ENCODE assay signal across 23 cellular contexts in genomic region chr4:159463235-159463634, GRCh38.
"Had no signal": no experiment of that assay in that cellular context is flagged by ENCODE, and none has a peak within 500 bp of the region (broad histone marks: within the 10 kb centered on the region; RNA-seq: fewer than 3 reads in every experiment).

No MANE protein-coding gene starts in this region.

- H3K36me3 ChIP-seq: sigmoid colon, thoracic aorta, upper lobe of left lung had no signal

- H3K27ac Mint-ChIP-seq: activated CD4-positive, alpha-beta T cell treated with anti-CD3 and anti-CD28 coated beads, Interleukin-2, amount 10 ng/mL, durations not matched to agents 7 days and 5 days; activated CD8-positive, alpha-beta T cell treated with anti-CD3 and anti-CD28 coated beads for 36 hours; activated naive CD4-positive, alpha-beta T cell treated with anti-CD3 and anti-CD28 coated beads, Interleukin-2, amount 50 U/mL, for 24 hours; brain; stimulated activated naive B cell treated with anti-CD40 and anti-IgM and Interleukin-4, amounts not matched to agents 10 μg/mL and 1 μg/mL and 100 μg/mL, for 72 hours had no signal

- H3K4me3 ChIP-seq: sigmoid colon, thoracic aorta, upper lobe of left lung had no signal

- H3K4me3 Mint-ChIP-seq: activated CD4-positive, alpha-beta T cell treated with anti-CD3 and anti-CD28 coated beads, Interleukin-2, amount 10 ng/mL, durations not matched to agents 7 days and 5 days; activated CD8-positive, alpha-beta T cell treated with anti-CD3 and anti-CD28 coated beads for 36 hours; activated naive CD4-positive, alpha-beta T cell treated with anti-CD3 and anti-CD28 coated beads, Interleukin-2, amount 50 U/mL, for 24 hours; brain; stimulated activated naive B cell treated with anti-CD40 and anti-IgM and Interleukin-4, amounts not matched to agents 10 μg/mL and 1 μg/mL and 100 μg/mL, for 72 hours had no signal

- H3K4me1 Mint-ChIP-seq: activated CD4-positive, alpha-beta T cell treated with anti-CD3 and anti-CD28 coated beads, Interleukin-2, amount 10 ng/mL, durations not matched to agents 7 days and 5 days; activated naive CD4-positive, alpha-beta T cell treated with anti-CD3 and anti-CD28 coated beads, Interleukin-2, amount 50 U/mL, for 24 hours; brain; stimulated activated naive B cell treated with anti-CD40 and anti-IgM and Interleukin-4, amounts not matched to agents 10 μg/mL and 1 μg/mL and 100 μg/mL, for 72 hours had no signal

- DNase-seq: activated CD4-positive, alpha-beta T cell treated with anti-CD3 and anti-CD28 coated beads, Interleukin-2, amount 10 ng/mL, durations not matched to agents 7 days and 5 days; activated CD4-positive, CD25-positive, alpha-beta regulatory T cell treated with anti-CD3 and anti-CD28 coated beads, Interleukin-2, amount 50 U/mL, for 72 hours; activated CD8-positive, alpha-beta T cell treated with anti-CD3 and anti-CD28 coated beads for 36 hours; activated gamma-delta T cell treated with Interleukin-2 at 50 U/mL for 16 hours; anterior cingulate cortex; caudate nucleus; dermis blood vessel endothelial cell; effector CD8-positive, alpha-beta T cell; glutamatergic neuron; hippocampal formation; occipital lobe; posterior cingulate gyrus; sigmoid colon; stimulated activated CD4-positive, alpha-beta T cell treated with anti-CD3 and anti-CD28 coated beads, Interleukin-2, amount 100 ng/mL, for 48 hours; stimulated activated CD8-positive, alpha-beta memory T cell treated with anti-CD3 and anti-CD28 coated beads, Interleukin-4, amount 100 ng/mL, for 48 hours; stimulated activated naive B cell treated with anti-CD40 and anti-IgM and Interleukin-4, amounts not matched to agents 10 μg/mL and 1 μg/mL and 100 μg/mL, for 72 hours; T-helper 2 cell; upper lobe of left lung had no signal

- H3K36me3 Mint-ChIP-seq: activated naive CD4-positive, alpha-beta T cell treated with anti-CD3 and anti-CD28 coated beads, Interleukin-2, amount 50 U/mL, for 24 hours; brain had no signal

- H3K27me3 Mint-ChIP-seq: activated CD4-positive, alpha-beta T cell treated with anti-CD3 and anti-CD28 coated beads, Interleukin-2, amount 10 ng/mL, durations not matched to agents 7 days and 5 days had no signal

- H3K4me1 ChIP-seq: sigmoid colon, upper lobe of left lung had no signal

- ATAC-seq: activated CD8-positive, alpha-beta T cell treated with anti-CD3 and anti-CD28 coated beads for 36 hours; esophagus mucosa; stimulated activated naive B cell treated with anti-CD40 and anti-IgM and Interleukin-4, amounts not matched to agents 10 μg/mL and 1 μg/mL and 100 μg/mL, for 72 hours had no signal

- H3K27ac ChIP-seq: sigmoid colon, thoracic aorta, upper lobe of left lung, VCaP had no signal

- H3K27me3 ChIP-seq: sigmoid colon, upper lobe of left lung had no signal
